In genomic region chr19:52734893-52735661, GRCh38 we compare ENCODE assay signal across 1 cellular context.
A peak's percentile ranks its signal among the peaks of the same experiment; 100 is the strongest.
TF ChIP-seq lines count a peak whose summit lies in the region.

TSS of gene ZNF611 (minus strand) at chr19:52735044. CDS start at chr19:52715894, 19,150 bp downstream.

TF ChIP-seq in K562, 482 proteins besides CTCF, POLR2A, EP300 and RAD21 (continued from another document):
- TF ChIP-seq CTCFL (IDR thresholded peaks at IDR 0.05; ENCODE audit: borderline replicate concordance, insufficient read depth, low read depth, low read length, poor library complexity, severe bottlenecking) (peak; percentile 65), ASH1L (IDR thresholded peaks at IDR 0.05; ENCODE audit: borderline replicate concordance, low read depth, partially characterized antibody) (peak; percentile 62), ELF2 (CRISPR knock-in tag; IDR thresholded peaks at IDR 0.05) (peak; percentile 91), ZFX (CRISPR knock-in tag; IDR thresholded peaks at IDR 0.05) (peak; percentile 37; the same call in 1 of the 2 replicates), GTF2F1 (IDR thresholded peaks at IDR 0.05; ENCODE audit: low read depth, low read length) (peak; percentile 58; the same call in 1 of the 2 replicates), DEAF1 (CRISPR knock-in tag; IDR thresholded peaks at IDR 0.05) (0 out of 2 replicates have a peak, but pooled peaks have one; percentile 27), CREM (IDR thresholded peaks at IDR 0.05; ENCODE audit: low read depth) (peak; percentile 56), SUPT5H (IDR thresholded peaks at IDR 0.05) (peak; percentile 87), SPI1 (IDR thresholded peaks at IDR 0.05; ENCODE audit: borderline replicate concordance, low read depth, low read length) (peak; percentile 64; the same call in 1 of the 2 replicates), VEZF1 (CRISPR knock-in tag; IDR thresholded peaks at IDR 0.05) (peak; percentile 47), POLR2H (tag; IDR thresholded peaks at IDR 0.05; ENCODE audit: low read depth) (peak; percentile 61), TAF9B (IDR thresholded peaks at IDR 0.05; ENCODE audit: partially characterized antibody) (peak; percentile 40), ZNF592 (IDR thresholded peaks at IDR 0.05) (0 out of 2 replicates have a peak, but pooled peaks have one; percentile 39), ZBTB40 (IDR thresholded peaks at IDR 0.05) (peak; percentile 61; the same call in 1 of the 2 replicates), ZBTB40 (CRISPR knock-in tag; IDR thresholded peaks at IDR 0.05) (no peak), HDAC2 (IDR thresholded peaks at IDR 0.05) (no peak), RBM34 (IDR thresholded peaks at IDR 0.05; ENCODE audit: borderline replicate concordance, insufficient read depth, low read length) (no peak), CBX1 (IDR thresholded peaks at IDR 0.05; ENCODE audit: low read depth) (0 out of 2 replicates have a peak, but pooled peaks have one; percentile 66), ATF1 (CRISPR knock-in tag; IDR thresholded peaks at IDR 0.05) (no peak), ATF1 (tag; IDR thresholded peaks at IDR 0.05) (peak; percentile 24; the same call in 1 of the 2 replicates), TAF7 (tag; IDR thresholded peaks at IDR 0.05) (0 out of 2 replicates have a peak, but pooled peaks have one; percentile 40), ZBTB7A (IDR thresholded peaks at IDR 0.05; ENCODE audit: borderline replicate concordance, control insufficient read depth, low read depth, low read length) (no peak), KAT2B (IDR thresholded peaks at IDR 0.05; ENCODE audit: low read depth, low read length) (no peak)
- TF ChIP-seq, protein P1, sequence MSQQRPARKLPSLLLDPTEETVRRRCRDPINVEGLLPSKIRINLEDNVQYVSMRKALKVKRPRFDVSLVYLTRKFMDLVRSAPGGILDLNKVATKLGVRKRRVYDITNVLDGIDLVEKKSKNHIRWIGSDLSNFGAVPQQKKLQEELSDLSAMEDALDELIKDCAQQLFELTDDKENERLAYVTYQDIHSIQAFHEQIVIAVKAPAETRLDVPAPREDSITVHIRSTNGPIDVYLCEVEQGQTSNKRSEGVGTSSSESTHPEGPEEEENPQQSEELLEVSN (IDR thresholded peaks at IDR 0.05; ENCODE audit: borderline replicate concordance in 1 of 2, extremely low read depth in 1 of 2, insufficient read depth in 1 of 2, insufficient read length in 1 of 2, low read depth in 1 of 2, low read length in 1 of 2, poor library complexity in 1 of 2, severe bottlenecking in 1 of 2), result peak in 1 of 2 experiments; percentile 86
- TF ChIP-seq, protein P2, sequence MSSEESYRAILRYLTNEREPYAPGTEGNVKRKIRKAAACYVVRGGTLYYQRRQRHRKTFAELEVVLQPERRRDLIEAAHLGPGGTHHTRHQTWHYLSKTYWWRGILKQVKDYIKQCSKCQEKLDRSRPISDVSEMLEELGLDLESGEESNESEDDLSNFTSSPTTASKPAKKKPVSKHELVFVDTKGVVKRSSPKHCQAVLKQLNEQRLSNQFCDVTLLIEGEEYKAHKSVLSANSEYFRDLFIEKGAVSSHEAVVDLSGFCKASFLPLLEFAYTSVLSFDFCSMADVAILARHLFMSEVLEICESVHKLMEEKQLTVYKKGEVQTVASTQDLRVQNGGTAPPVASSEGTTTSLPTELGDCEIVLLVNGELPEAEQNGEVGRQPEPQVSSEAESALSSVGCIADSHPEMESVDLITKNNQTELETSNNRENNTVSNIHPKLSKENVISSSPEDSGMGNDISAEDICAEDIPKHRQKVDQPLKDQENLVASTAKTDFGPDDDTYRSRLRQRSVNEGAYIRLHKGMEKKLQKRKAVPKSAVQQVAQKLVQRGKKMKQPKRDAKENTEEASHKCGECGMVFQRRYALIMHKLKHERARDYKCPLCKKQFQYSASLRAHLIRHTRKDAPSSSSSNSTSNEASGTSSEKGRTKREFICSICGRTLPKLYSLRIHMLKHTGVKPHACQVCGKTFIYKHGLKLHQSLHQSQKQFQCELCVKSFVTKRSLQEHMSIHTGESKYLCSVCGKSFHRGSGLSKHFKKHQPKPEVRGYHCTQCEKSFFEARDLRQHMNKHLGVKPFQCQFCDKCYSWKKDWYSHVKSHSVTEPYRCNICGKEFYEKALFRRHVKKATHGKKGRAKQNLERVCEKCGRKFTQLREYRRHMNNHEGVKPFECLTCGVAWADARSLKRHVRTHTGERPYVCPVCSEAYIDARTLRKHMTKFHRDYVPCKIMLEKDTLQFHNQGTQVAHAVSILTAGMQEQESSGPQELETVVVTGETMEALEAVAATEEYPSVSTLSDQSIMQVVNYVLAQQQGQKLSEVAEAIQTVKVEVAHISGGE (CRISPR knock-in tag; IDR thresholded peaks at IDR 0.05), result peak in 1 of 3 experiments; percentile 68; a peak in 2 of 6 replicates
